In the genomic region with DNA sequence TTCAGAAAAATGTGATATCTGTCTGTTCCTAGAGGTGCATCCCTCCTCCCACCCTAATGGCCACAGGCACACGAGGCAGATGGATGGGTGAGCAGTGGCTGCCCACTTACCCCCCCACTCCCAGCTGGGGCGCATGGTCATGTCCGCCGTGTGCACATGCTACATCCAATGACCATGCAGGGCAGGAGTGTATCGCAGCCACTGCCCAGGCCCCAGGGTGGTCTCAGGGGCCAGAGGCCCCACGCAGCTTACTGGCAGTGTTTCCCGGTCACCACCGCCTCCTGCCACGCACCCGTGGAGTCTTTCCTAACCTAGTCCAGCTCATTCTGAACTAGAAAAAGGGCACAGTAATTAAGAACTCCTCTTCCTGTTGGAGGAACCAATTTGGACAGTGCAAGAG, we compare ENCODE assay signal across 23 cellular contexts. TPM values are rescaled to one million over a fixed set of nuclear protein-coding genes. Genes with fewer than 3 reads are reported as not detected.
"Had no signal": no experiment of that assay in that cellular context is flagged by ENCODE, and none has a peak within 500 bp of the region (broad histone marks: within the 10 kb centered on the region; RNA-seq: fewer than 3 reads in every experiment).

No MANE protein-coding gene starts in this region.

- ATAC-seq: body of pancreas; foreskin keratinocyte; left cardiac atrium; natural killer cell treated with Interleukin-12 subunit alpha and Interleukin-12 subunit beta and Interleukin-15 and Interleukin-18, amount 100 ng/mL, for 72 hours had no signal

- H3K36me3 ChIP-seq: right lobe of liver, thyroid gland, WERI-Rb-1 had no signal

- H3K9me3 Mint-ChIP-seq: activated T-cell treated with anti-CD3 and anti-CD28 coated beads, Interleukin-2, amount 50 U/mL, for 24 hours had no signal

- H3K27me3 ChIP-seq: body of pancreas, foreskin keratinocyte, hepatocyte, right lobe of liver, thyroid gland had no signal

- H3K4me3 ChIP-seq: body of pancreas, dorsolateral prefrontal cortex, hepatocyte, right lobe of liver, thyroid gland had no signal

- H3K27ac ChIP-seq: body of pancreas, dorsolateral prefrontal cortex, epithelial cell of prostate, foreskin keratinocyte, hepatocyte, parathyroid adenoma, right lobe of liver, thyroid gland, WERI-Rb-1 had no signal

- H3K27ac Mint-ChIP-seq: activated T-cell treated with anti-CD3 and anti-CD28 coated beads, Interleukin-2, amount 50 U/mL, for 24 hours; endodermal cell; mesothelial cell of epicardium; natural killer cell treated with Interleukin-12 subunit alpha and Interleukin-12 subunit beta and Interleukin-15 and Interleukin-18, amount 100 ng/mL, for 72 hours had no signal

- H3K4me1 Mint-ChIP-seq: activated naive CD8-positive, alpha-beta T cell treated with anti-CD3 and anti-CD28 coated beads, Interleukin-2, amount 10 ng/mL, durations not matched to agents 7 days and 5 days; endodermal cell had no signal

- H3K9me3 ChIP-seq: body of pancreas, right lobe of liver, thyroid gland had no signal

- H3K27me3 Mint-ChIP-seq: activated T-cell treated with anti-CD3 and anti-CD28 coated beads, Interleukin-2, amount 50 U/mL, for 24 hours; natural killer cell treated with Interleukin-12 subunit alpha and Interleukin-12 subunit beta and Interleukin-15 and Interleukin-18, amount 100 ng/mL, for 72 hours had no signal

- H3K4me3 Mint-ChIP-seq: activated T-cell treated with anti-CD3 and anti-CD28 coated beads, Interleukin-2, amount 50 U/mL, for 24 hours; endodermal cell; mesothelial cell of epicardium had no signal

- H3K36me3 Mint-ChIP-seq: activated naive CD8-positive, alpha-beta T cell treated with anti-CD3 and anti-CD28 coated beads, Interleukin-2, amount 10 ng/mL, durations not matched to agents 7 days and 5 days; mesothelial cell of epicardium; natural killer cell treated with Interleukin-12 subunit alpha and Interleukin-12 subunit beta and Interleukin-15 and Interleukin-18, amount 100 ng/mL, for 72 hours had no signal

- DNase-seq: activated CD4-positive, alpha-beta T cell treated with anti-CD3 and anti-CD28 coated beads for 1 hour; activated CD4-positive, alpha-beta T cell treated with anti-CD3 and anti-CD28 coated beads, Interleukin-2, amount 50 U/mL, for 48 hours; activated effector memory CD4-positive, alpha-beta T cell treated with anti-CD3 and anti-CD28 coated beads, Interleukin-2, amount 50 U/mL, for 16 hours; activated naive CD8-positive, alpha-beta T cell treated with anti-CD3 and anti-CD28 coated beads, Interleukin-2, amount 10 ng/mL, durations not matched to agents 7 days and 5 days; activated T-cell treated with anti-CD3 and anti-CD28 coated beads, Interleukin-2, amount 50 U/mL, for 24 hours; body of pancreas; caudate nucleus; dorsolateral prefrontal cortex; endodermal cell; foreskin keratinocyte; left cardiac atrium; right lobe of liver; small intestine; stimulated activated CD4-positive, alpha-beta T cell treated with anti-CD3 and anti-CD28 coated beads, Interleukin-15, amount 100 ng/mL, for 24 hours; stimulated activated CD4-positive, alpha-beta T cell treated with anti-CD3 and anti-CD28 coated beads, Interleukin-2, amount 100 ng/mL, for 48 hours; thyroid gland; WERI-Rb-1 had no signal

- H3K4me1 ChIP-seq: body of pancreas, foreskin keratinocyte, parathyroid adenoma, right lobe of liver, thyroid gland had no signal

RNA-seq across cellular contexts. Expression of gene HTR1B, which starts 11.7 kb away (rescaled TPM):
- total RNA-seq: activated naive CD8-positive, alpha-beta T cell treated with anti-CD3 and anti-CD28 coated beads, Interleukin-2, amount 10 ng/mL, durations not matched to agents 7 days and 5 days; left cardiac atrium; natural killer cell treated with Interleukin-12 subunit alpha and Interleukin-12 subunit beta and Interleukin-15 and Interleukin-18, amount 100 ng/mL, for 72 hours; right lobe of liver; T-helper 2 cell treated with Interferon-gamma antibody and Interleukin-4, amounts not matched to agents 100 ng/mL and 5 ng/mL, for 36 hours had no signal
- polyA plus RNA-seq: hepatocyte had no signal
